Comparison of ENCODE assay signal across 8 cellular contexts in the genomic region with DNA sequence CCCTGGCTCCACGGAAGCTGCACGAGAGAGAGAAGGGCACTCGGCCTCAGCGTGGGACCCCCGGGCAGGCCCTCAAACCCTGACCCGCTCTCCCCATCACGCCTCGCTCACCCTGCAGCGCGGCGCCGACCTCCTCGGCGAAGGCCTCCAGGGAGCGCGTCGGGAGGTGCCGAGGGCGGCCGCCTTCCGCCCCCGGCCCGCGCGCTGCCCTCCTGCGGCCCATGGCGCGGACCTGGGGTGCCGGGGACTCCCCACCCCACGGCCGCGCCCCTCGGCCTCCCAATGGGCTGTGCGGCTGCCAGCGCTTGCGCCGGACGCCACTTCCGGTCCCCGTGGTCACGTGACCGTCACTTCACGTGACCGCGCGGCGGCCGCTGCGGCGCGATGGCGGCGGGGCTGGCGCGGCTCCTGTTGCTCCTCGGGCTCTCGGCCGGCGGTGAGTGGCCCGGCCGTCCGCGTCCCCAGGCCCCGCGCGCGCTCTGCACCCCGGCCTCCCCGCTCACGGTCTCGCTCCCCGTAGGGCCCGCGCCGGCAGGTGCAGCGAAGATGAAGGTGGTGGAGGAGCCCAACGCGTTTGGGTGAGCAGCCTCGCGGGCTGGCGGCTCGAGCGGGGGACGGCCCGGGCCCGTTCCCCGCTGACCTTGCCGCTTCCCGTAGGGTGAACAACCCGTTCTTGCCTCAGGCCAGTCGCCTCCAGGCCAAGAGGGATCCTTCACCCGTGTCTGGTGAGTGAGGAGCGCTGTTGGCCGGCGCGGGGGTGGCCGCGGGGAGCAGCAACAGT. TPM values are rescaled to one million over a fixed set of nuclear protein-coding genes. Genes with fewer than 3 reads are reported as not detected.
DNase-seq lines count a peak whose midpoint lies in the region; ATAC-seq and TF ChIP-seq lines count a peak whose summit lies in the region.

A gene (plus strand): TSS at position 350 of the 781 bp plus-strand sequence. CDS start 35 bp downstream, at position 385.
A gene (minus strand): TSS at position 297 of the 781 bp plus-strand sequence. CDS start 74 bp downstream, at position 223.

- no peaks in the 10 kb centered on the region for H3K9me2 ChIP-seq in OCI-LY7 (ENCODE audit: insufficient read depth, low read length)

- H3K4me1 ChIP-seq in OCI-LY7 (ENCODE audit: insufficient read depth, low read length, poor library complexity, severe bottlenecking) (peaks cover 16% of the 10 kb centered on the region), muscle layer of duodenum (ENCODE audit: control insufficient read depth in 1 of 2, insufficient read depth in 2 of 2, low read length in 2 of 2) (peaks cover 5 to 29% of the 10 kb centered on the region in 2 donors)

- H4K20me1 ChIP-seq in OCI-LY7 (ENCODE audit: insufficient read depth, low read length) = no peaks in the 10 kb centered on the region

- H3K79me2 ChIP-seq in OCI-LY7 (ENCODE audit: insufficient read depth, low read depth, low read length) = peaks cover 15% of the 10 kb centered on the region

- POLR2A ChIA-PET in OCI-LY7 (lab: Charles Lee) = no interaction called here

- intact Hi-C loops in OCI-LY7 (cut with micrococcal nuclease; ENCODE audit: unreplicated experiment) = no loop called here

- no peaks in the 10 kb centered on the region for H3K9me3 ChIP-seq in OCI-LY7 (ENCODE audit: low read length)
- H3K9me3 ChIP-seq in muscle layer of duodenum (ENCODE audit: control insufficient read depth in 1 of 2, low read length in 2 of 2) = no peaks in the 10 kb centered on the region

- no peak for TF ChIP-seq CTCF in OCI-LY7 (conservative IDR thresholded peaks at IDR 0.05; ENCODE audit: low read length)

- no peaks in the 10 kb centered on the region for H3K9me3 Mint-ChIP-seq in activated T-cell treated with anti-CD3 and anti-CD28 coated beads, Interleukin-2, amount 50 U/mL, for 4 hours

- DNase-seq in CMK (ENCODE audit: low read depth) (peak; percentile 83), HK-2 (ENCODE audit: unreplicated experiment) (peak; percentile 71), OCI-LY7 (ENCODE audit: low spot score) (peak; percentile 93)
- DNase-seq in activated T-cell treated with anti-CD3 and anti-CD28 coated beads, Interleukin-2, amount 50 U/mL, for 4 hours = peak; percentile 77
- DNase-seq in stimulated activated CD8-positive, alpha-beta memory T cell treated with anti-CD3 and anti-CD28 coated beads, Interleukin-7, amount 100 ng/mL, for 1 hour (ENCODE audit: low read depth in 2 of 2) = peak; percentile 67 to 69

- H3K27ac ChIP-seq in OCI-LY7 (ENCODE audit: low read depth, low read length, poor library complexity, severe bottlenecking) (no peak within 1 kb of the TSS), muscle layer of duodenum (ENCODE audit: low read length) (no peak within 1 kb of the TSS)

- ATAC-seq in GM19397 (IDR thresholded peaks at IDR 0.05; ENCODE audit: unreplicated experiment) = peak; percentile 75
- peak; percentile 93 for ATAC-seq in activated T-cell treated with anti-CD3 and anti-CD28 coated beads, Interleukin-2, amount 50 U/mL, for 4 hours
- ATAC-seq in esophagus mucosa = peak; percentile 75

- H3K27me3 Mint-ChIP-seq in activated T-cell treated with anti-CD3 and anti-CD28 coated beads, Interleukin-2, amount 50 U/mL, for 4 hours (ENCODE audit: low read depth) = no peaks in the 10 kb centered on the region

- H3K4me3 Mint-ChIP-seq in activated T-cell treated with anti-CD3 and anti-CD28 coated beads, Interleukin-2, amount 50 U/mL, for 4 hours = peak within 1 kb of the TSS; percentile 82

- H3K36me3 ChIP-seq in OCI-LY7 (ENCODE audit: insufficient read depth, low read length) (peaks cover 15% of the 10 kb centered on the region; the same call in 1 of the 2 replicates), muscle layer of duodenum (ENCODE audit: control insufficient read depth in 1 of 2, insufficient read depth in 2 of 2, low read length in 2 of 2) (peaks cover 0 to 24% of the 10 kb centered on the region in 2 donors)

- peak within 1 kb of the TSS; percentile 96 for H3K4me2 ChIP-seq in OCI-LY7 (ENCODE audit: low read length)

- H3K27me3 ChIP-seq in muscle layer of duodenum (ENCODE audit: low read depth, low read length) = no peaks in the 10 kb centered on the region

- no peaks in the 10 kb centered on the region for H3K36me3 Mint-ChIP-seq in activated T-cell treated with anti-CD3 and anti-CD28 coated beads, Interleukin-2, amount 50 U/mL, for 4 hours (ENCODE audit: insufficient read depth)

- CTCF ChIA-PET in OCI-LY7 (lab: Charles Lee; ENCODE audit: unreplicated experiment) = no interaction called here

- no TSS peak for BruUV-seq in OCI-LY7 (replicated peaks; lab: Mats Ljungman, UMichigan)

- H3K4me3 ChIP-seq in OCI-LY7 (ENCODE audit: low read depth, low read length, poor library complexity, severe bottlenecking) (peak within 1 kb of the TSS; percentile 83), muscle layer of duodenum (ENCODE audit: low read depth in 1 of 2, low read length in 2 of 2) (peak within 1 kb of the TSS; percentile 68 to 100)

- peaks cover 30% of the 10 kb centered on the region for H3K4me1 Mint-ChIP-seq in activated T-cell treated with anti-CD3 and anti-CD28 coated beads, Interleukin-2, amount 50 U/mL, for 4 hours (ENCODE audit: low read depth)

- H2AFZ ChIP-seq in OCI-LY7 (ENCODE audit: low read length) = peak within 1 kb of the TSS; percentile 26

RNA-seq across cellular contexts. Expression of the first gene that starts in this region (rescaled TPM):
- 21.3 and 22.5 TPM in 2 replicates for total RNA-seq in OCI-LY7 (2014; rRNA removed; shearing (Covaris generic))
- total RNA-seq in OCI-LY7 (2022) (24.1 and 26.6 TPM in 2 replicates), esophagus mucosa (25.7 TPM)
- 10 to 100 TPM; 21.8 to 27.4 (median 23.1) TPM for total RNA-seq in activated T-cell treated with anti-CD3 and anti-CD28 coated beads, Interleukin-2, amount 50 U/mL, for 4 hours

RNA-seq across cellular contexts. Expression of the second gene that starts in this region (rescaled TPM):
- total RNA-seq in OCI-LY7 (2014; rRNA removed; shearing (Covaris generic)) = 75.8 and 99.4 TPM in 2 replicates
- total RNA-seq in OCI-LY7 (2022) (43.5 and 47.2 TPM in 2 replicates), esophagus mucosa (42.6 TPM)
- 100 to 1,000 TPM; 108 to 133 (median 112) TPM for total RNA-seq in activated T-cell treated with anti-CD3 and anti-CD28 coated beads, Interleukin-2, amount 50 U/mL, for 4 hours
